ENCODE assay signal across 20 cellular contexts in the genomic region with DNA sequence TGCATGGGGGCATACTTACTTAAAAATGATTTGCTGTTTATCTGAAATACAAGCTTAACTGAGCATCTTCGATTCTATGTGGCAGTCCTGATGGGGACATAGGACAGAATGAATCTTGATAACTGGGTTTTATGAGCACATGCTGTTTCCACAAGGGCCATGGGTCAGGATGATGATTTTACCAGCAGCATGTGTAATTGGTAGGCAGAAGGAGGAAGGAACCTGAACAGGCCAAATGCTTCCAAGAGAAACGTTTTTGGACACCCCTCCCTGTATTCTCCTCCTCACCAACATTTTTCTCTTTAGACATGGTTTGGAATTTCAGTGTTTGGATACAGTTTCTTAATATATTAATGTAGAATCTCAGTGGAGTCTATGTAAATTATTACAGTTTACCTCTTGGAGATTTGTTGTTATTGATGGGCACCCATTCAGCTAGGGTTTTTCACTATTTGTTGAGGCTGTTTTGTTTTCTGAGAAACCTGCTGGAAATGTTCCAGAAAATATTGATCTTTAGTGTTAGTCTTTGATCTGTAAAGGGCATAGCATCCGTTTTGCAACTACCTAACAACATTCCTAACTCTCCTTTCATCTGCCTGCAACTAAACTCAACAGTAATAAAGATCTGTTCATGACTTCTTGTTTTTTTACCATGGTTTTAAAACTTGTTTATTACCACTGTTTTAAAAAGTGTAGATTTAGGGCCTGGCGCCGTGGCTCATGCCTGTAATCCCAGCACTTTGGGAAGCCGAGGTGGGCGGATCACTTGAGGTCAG. TPM values are rescaled to one million over a fixed set of nuclear protein-coding genes. Genes with fewer than 3 reads are reported as not detected.
A peak's percentile ranks its signal among the peaks of the same experiment; 100 is the strongest.
DNase-seq lines count a peak whose midpoint lies in the region; ATAC-seq and TF ChIP-seq lines count a peak whose summit lies in the region.
"Had no signal": no experiment of that assay in that cellular context is flagged by ENCODE, and none has a peak within 500 bp of the region (broad histone marks: within the 10 kb centered on the region; RNA-seq: fewer than 3 reads in every experiment).

No MANE protein-coding gene starts in this region.

- H3K4me3 Mint-ChIP-seq in WTC11: no peak overlapping the region
- H3K4me3 Mint-ChIP-seq in nephron progenitor cell: no peak overlapping the region
- H3K4me3 Mint-ChIP-seq in T-cell: no peak overlapping the region
- H3K4me3 Mint-ChIP-seq: activated CD8-positive, alpha-beta T cell treated with anti-CD3 and anti-CD28 coated beads for 36 hours; activated naive CD8-positive, alpha-beta T cell treated with anti-CD3 and anti-CD28 coated beads, Interleukin-2, amount 10 ng/mL, durations not matched to agents 7 days and 5 days had no signal

- CTCF ChIA-PET in HEK293T (lab: Yijun Ruan, JAX): interaction anchor here (0.7 to 1.6 kb wide), 3 partner anchors 8 to 156 kb away, joined by 4 to 9 read pairs (median 6); no protein-coding TSS in a partner anchor
- CTCF ChIA-PET in WTC11 (lab: Charles Lee): interaction anchor here (0.5 to 1.1 kb wide), 3 partner anchors 8 to 158 kb away, joined by 3 to 4 read pairs (median 3); no protein-coding TSS in a partner anchor
- CTCF ChIA-PET in T-cell (lab: Charles Lee): no interaction called here

- POLR2A ChIA-PET in HEK293T (lab: Yijun Ruan, JAX) (interaction anchor here (1.0 to 2.9 kb wide), 5 partner anchors 42 to 163 kb away, joined by 3 to 11 read pairs (median 6); a partner anchor contains a TSS), WTC11 (lab: Charles Lee) (no interaction called here), T-cell (lab: Charles Lee) (no interaction called here)

- H3K4me1 Mint-ChIP-seq in WTC11 (peaks cover 4% of the 10 kb centered on the region), nephron progenitor cell (peaks cover 31% of the 10 kb centered on the region), T-cell (peaks cover 4 to 12% (median 8%) of the 10 kb centered on the region in 3 donors)
- H3K4me1 Mint-ChIP-seq: activated naive CD8-positive, alpha-beta T cell treated with anti-CD3 and anti-CD28 coated beads, Interleukin-2, amount 10 ng/mL, durations not matched to agents 7 days and 5 days had no signal

- peak overlapping the region; percentile 46 for H3K27ac ChIP-seq in 22Rv1
- H3K27ac ChIP-seq: lower lobe of right lung had no signal

- 0 out of 2 replicates have a peak, but pooled peaks cover 4% of the 10 kb centered on the region for H3K9me3 Mint-ChIP-seq in WTC11
- no peaks in the 10 kb centered on the region for H3K9me3 Mint-ChIP-seq in nephron progenitor cell
- H3K9me3 Mint-ChIP-seq in T-cell: no peaks in the 10 kb centered on the region
- H3K9me3 Mint-ChIP-seq: activated CD8-positive, alpha-beta T cell treated with anti-CD3 and anti-CD28 coated beads for 36 hours; activated naive CD8-positive, alpha-beta T cell treated with anti-CD3 and anti-CD28 coated beads, Interleukin-2, amount 10 ng/mL, durations not matched to agents 7 days and 5 days had no signal

- no peak for DNase-seq in HEK293T (ENCODE audit: extremely low spot score)
- no peak for DNase-seq in WTC11 (ENCODE audit: low spot score)
- DNase-seq in nephron progenitor cell: no peak
- DNase-seq in stimulated activated CD4-positive, alpha-beta T cell treated with anti-CD3 and anti-CD28 coated beads, Interleukin-2, amount 100 ng/mL, for 24 hours: no peak
- no peak for DNase-seq in C1 segment of cervical spinal cord (lab: John Stamatoyannopoulos, UW)
- no peak for DNase-seq in T-cell
- DNase-seq: activated CD4-positive, alpha-beta T cell treated with anti-CD3 and anti-CD28 coated beads for 1 hour; activated CD8-positive, alpha-beta T cell treated with anti-CD3 and anti-CD28 coated beads for 36 hours; activated naive CD8-positive, alpha-beta T cell treated with anti-CD3 and anti-CD28 coated beads, Interleukin-2, amount 10 ng/mL, durations not matched to agents 7 days and 5 days; BE2C; central memory CD4-positive, alpha-beta T cell; HCEC 1CT; islet precursor cell; Karpas-422; lower lobe of right lung; MV-4-11; NCI-H1694; T-helper 9 cell had no signal

- TF ChIP-seq CTCF in 22Rv1 (IDR thresholded peaks at IDR 0.05) (no peak), WTC11 (IDR thresholded peaks at IDR 0.05) (no peak), nephron progenitor cell (IDR thresholded peaks at IDR 0.05) (no peak)

- H3K27me3 Mint-ChIP-seq in WTC11 (ENCODE audit: low read depth) (no peaks in the 10 kb centered on the region), nephron progenitor cell (ENCODE audit: low read depth, poor library complexity) (no peaks in the 10 kb centered on the region), T-cell (no peaks in the 10 kb centered on the region)
- H3K27me3 Mint-ChIP-seq: activated CD8-positive, alpha-beta T cell treated with anti-CD3 and anti-CD28 coated beads for 36 hours; activated naive CD8-positive, alpha-beta T cell treated with anti-CD3 and anti-CD28 coated beads, Interleukin-2, amount 10 ng/mL, durations not matched to agents 7 days and 5 days had no signal

- no peak for ATAC-seq in WTC11
- no peak for ATAC-seq in HG03442 (IDR thresholded peaks at IDR 0.05; ENCODE audit: unreplicated experiment)
- no peak for ATAC-seq in T-cell (replicated peaks in 1 of 4)
- ATAC-seq: activated CD8-positive, alpha-beta T cell treated with anti-CD3 and anti-CD28 coated beads for 36 hours had no signal

- H3K36me3 Mint-ChIP-seq in WTC11 (peaks cover 1% of the 10 kb centered on the region), nephron progenitor cell (ENCODE audit: low read depth) (peaks cover 9% of the 10 kb centered on the region), T-cell (no peaks in the 10 kb centered on the region)

- H3K27ac Mint-ChIP-seq in WTC11 (peak overlapping the region; percentile 48; the same call in 1 of the 2 replicates), nephron progenitor cell (peak overlapping the region; percentile 81), T-cell (no peak overlapping the region)
- H3K27ac Mint-ChIP-seq: activated CD8-positive, alpha-beta T cell treated with anti-CD3 and anti-CD28 coated beads for 36 hours; activated naive CD8-positive, alpha-beta T cell treated with anti-CD3 and anti-CD28 coated beads, Interleukin-2, amount 10 ng/mL, durations not matched to agents 7 days and 5 days had no signal

TF ChIP-seq in HEK293T, 16 proteins besides CTCF, POLR2A, EP300 and RAD21:
- TF ChIP-seq L3MBTL2 (conservative IDR thresholded peaks at IDR 0.05): peak; percentile 20; the same call in 1 of the 2 replicates
- TF ChIP-seq, protein P1, sequence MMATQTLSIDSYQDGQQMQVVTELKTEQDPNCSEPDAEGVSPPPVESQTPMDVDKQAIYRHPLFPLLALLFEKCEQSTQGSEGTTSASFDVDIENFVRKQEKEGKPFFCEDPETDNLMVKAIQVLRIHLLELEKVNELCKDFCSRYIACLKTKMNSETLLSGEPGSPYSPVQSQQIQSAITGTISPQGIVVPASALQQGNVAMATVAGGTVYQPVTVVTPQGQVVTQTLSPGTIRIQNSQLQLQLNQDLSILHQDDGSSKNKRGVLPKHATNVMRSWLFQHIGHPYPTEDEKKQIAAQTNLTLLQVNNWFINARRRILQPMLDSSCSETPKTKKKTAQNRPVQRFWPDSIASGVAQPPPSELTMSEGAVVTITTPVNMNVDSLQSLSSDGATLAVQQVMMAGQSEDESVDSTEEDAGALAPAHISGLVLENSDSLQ (IDR thresholded peaks at IDR 0.05): no peak

TF ChIP-seq in WTC11, 78 proteins besides CTCF, POLR2A, EP300 and RAD21:
- TF ChIP-seq SP1 (CRISPR knock-in tag; conservative IDR thresholded peaks at IDR 0.05): no peak
- no peak for TF ChIP-seq SOX15 (CRISPR knock-in tag; IDR thresholded peaks at IDR 0.05)
- TF ChIP-seq GABPB1 (CRISPR knock-in tag; IDR thresholded peaks at IDR 0.05): peak; percentile 54

RNA-seq across cellular contexts. Expression of a gene that starts 42.0 kb away (rescaled TPM):
- total RNA-seq in WTC11 (2021): 33.3 to 40.1 TPM (median 34.8 TPM) in 3 replicates
- total RNA-seq in T-cell: 10 to 100 TPM; 15.6 to 21.5 (median 18.6) TPM

Comparison
In these comparisons a context has a peak if more than half of its experiments do, and no peak if none do; other contexts are left out.
1. H3K27ac Mint-ChIP-seq: peak in WTC11 (single experiment) and nephron progenitor cell (single experiment); none in T-cell (0 of 2).
2. CTCF ChIA-PET loops: an anchor here in HEK293T (0.7 to 1.6 kb wide) and WTC11 (0.5 to 1.1 kb wide); none called in T-cell.